Comparison of ENCODE assay signal across 1 cellular context in genomic region chr12:1697253-1697652, GRCh38.
TF ChIP-seq lines count a peak whose summit lies in the region.

No MANE protein-coding gene starts in this region.

TF ChIP-seq in WTC11, 78 proteins besides CTCF, POLR2A, EP300 and RAD21 (continued from another document):
- TF ChIP-seq ZNF425 (CRISPR knock-in tag; conservative IDR thresholded peaks at IDR 0.05) (no peak), FOXP1 (CRISPR knock-in tag; IDR thresholded peaks at IDR 0.05; ENCODE audit: borderline replicate concordance) (no peak), ZNF219 (CRISPR knock-in tag; IDR thresholded peaks at IDR 0.05; ENCODE audit: borderline replicate concordance) (no peak), HMGXB4 (CRISPR knock-in tag; IDR thresholded peaks at IDR 0.05) (no peak), CREM (CRISPR knock-in tag; IDR thresholded peaks at IDR 0.05) (no peak), OVOL2 (CRISPR knock-in tag; IDR thresholded peaks at IDR 0.05; ENCODE audit: borderline replicate concordance) (no peak)
- TF ChIP-seq, protein P1, sequence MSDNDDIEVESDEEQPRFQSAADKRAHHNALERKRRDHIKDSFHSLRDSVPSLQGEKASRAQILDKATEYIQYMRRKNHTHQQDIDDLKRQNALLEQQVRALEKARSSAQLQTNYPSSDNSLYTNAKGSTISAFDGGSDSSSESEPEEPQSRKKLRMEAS (CRISPR knock-in tag; IDR thresholded peaks at IDR 0.05), result no peak
TF ChIP-seq in WTC11: peak in this region for 0.
